20 cellular contexts compared by ENCODE assay signal in genomic region chr11:112826026-112826425, GRCh38.
"Had no signal": no experiment of that assay in that cellular context is flagged by ENCODE, and none has a peak within 500 bp of the region (broad histone marks: within the 10 kb centered on the region; RNA-seq: fewer than 3 reads in every experiment).

No MANE protein-coding gene starts in this region.

- H3K27ac Mint-ChIP-seq: naive thymus-derived CD4-positive, alpha-beta T cell; nephron progenitor cell; stimulated activated naive B cell treated with anti-CD40 and anti-IgM and Interleukin-4, amounts not matched to agents 10 μg/mL and 1 μg/mL and 100 μg/mL, for 72 hours; stimulated activated naive CD8-positive, alpha-beta T cell treated with anti-CD3 and anti-CD28 coated beads, Interleukin-15, amount 100 ng/mL, for 72 hours had no signal

- DNase-seq: effector CD8-positive, alpha-beta T cell; gastrocnemius medialis; left colon; left ventricle myocardium superior; naive thymus-derived CD4-positive, alpha-beta T cell; nephron progenitor cell; psoas muscle; retina; right lobe of liver; spleen; stimulated activated CD4-positive, alpha-beta T cell treated with anti-CD3 and anti-CD28 coated beads, Interleukin-2, amount 100 ng/mL, for 24 hours; stimulated activated CD4-positive, alpha-beta T cell treated with anti-CD3 and anti-CD28 coated beads, Interleukin-4, amount 100 ng/mL, for 4 hours; stimulated activated naive B cell treated with anti-CD40 and anti-IgM and Interleukin-4, amounts not matched to agents 10 μg/mL and 1 μg/mL and 100 μg/mL, for 72 hours; stimulated activated naive CD8-positive, alpha-beta T cell treated with anti-CD3 and anti-CD28 coated beads, Interleukin-15, amount 100 ng/mL, for 72 hours; testis had no signal

- ATAC-seq: gastrocnemius medialis; left colon; left ventricle myocardium superior; naive thymus-derived CD4-positive, alpha-beta T cell; psoas muscle; right lobe of liver; stimulated activated naive B cell treated with anti-CD40 and anti-IgM and Interleukin-4, amounts not matched to agents 10 μg/mL and 1 μg/mL and 100 μg/mL, for 72 hours; stimulated activated naive CD8-positive, alpha-beta T cell treated with anti-CD3 and anti-CD28 coated beads, Interleukin-15, amount 100 ng/mL, for 72 hours had no signal

- H3K27me3 ChIP-seq: esophagus muscularis mucosa, gastrocnemius medialis, neutrophil, right lobe of liver, testis, tibial nerve had no signal

- H3K9me3 ChIP-seq: esophagus muscularis mucosa, gastrocnemius medialis, neutrophil, psoas muscle, right lobe of liver, testis had no signal

- H3K4me1 Mint-ChIP-seq: naive thymus-derived CD4-positive, alpha-beta T cell; stimulated activated naive B cell treated with anti-CD40 and anti-IgM and Interleukin-4, amounts not matched to agents 10 μg/mL and 1 μg/mL and 100 μg/mL, for 72 hours; stimulated activated naive CD8-positive, alpha-beta T cell treated with anti-CD3 and anti-CD28 coated beads, Interleukin-15, amount 100 ng/mL, for 72 hours had no signal

- H3K36me3 Mint-ChIP-seq: naive thymus-derived CD4-positive, alpha-beta T cell; stimulated activated naive B cell treated with anti-CD40 and anti-IgM and Interleukin-4, amounts not matched to agents 10 μg/mL and 1 μg/mL and 100 μg/mL, for 72 hours had no signal

- H3K4me1 ChIP-seq: psoas muscle, spleen, testis, tibial nerve had no signal

- H3K27ac ChIP-seq: coronary artery, epithelial cell of prostate, esophagus muscularis mucosa, gastrocnemius medialis, neutrophil, psoas muscle, right lobe of liver, spleen, testis, tibial nerve had no signal

- H3K36me3 ChIP-seq: esophagus muscularis mucosa, gastrocnemius medialis, neutrophil, right lobe of liver, spleen, tibial nerve had no signal

- H3K4me3 ChIP-seq: coronary artery, esophagus muscularis mucosa, gastrocnemius medialis, psoas muscle, right lobe of liver, spleen, testis, tibial nerve had no signal

- H3K4me3 Mint-ChIP-seq: naive thymus-derived CD4-positive, alpha-beta T cell; nephron progenitor cell; stimulated activated naive B cell treated with anti-CD40 and anti-IgM and Interleukin-4, amounts not matched to agents 10 μg/mL and 1 μg/mL and 100 μg/mL, for 72 hours; stimulated activated naive CD8-positive, alpha-beta T cell treated with anti-CD3 and anti-CD28 coated beads, Interleukin-15, amount 100 ng/mL, for 72 hours had no signal
